24 cellular contexts compared by ENCODE assay signal in genomic region chr12:104306943-104307654, GRCh38. TPM values are rescaled to one million over a fixed set of nuclear protein-coding genes. Genes with fewer than 3 reads are reported as not detected.
DNase-seq lines count a peak whose midpoint lies in the region; ATAC-seq and TF ChIP-seq lines count a peak whose summit lies in the region.
"Had no signal": no experiment of that assay in that cellular context is flagged by ENCODE, and none has a peak within 500 bp of the region (broad histone marks: within the 10 kb centered on the region; RNA-seq: fewer than 3 reads in every experiment).

No MANE protein-coding gene starts in this region.

- no peaks in the 10 kb centered on the region for H3K27me3 Mint-ChIP-seq in Caco-2 (ENCODE audit: insufficient read depth, unreplicated experiment)
- no peaks in the 10 kb centered on the region for H3K27me3 Mint-ChIP-seq in osteocyte (ENCODE audit: unreplicated experiment)
- H3K27me3 Mint-ChIP-seq in glutamatergic neuron (ENCODE audit: unreplicated experiment), result no peaks in the 10 kb centered on the region
- H3K27me3 Mint-ChIP-seq: activated B cell treated with CpG ODN at 0.5 μM for 24 hours; activated CD4-positive, alpha-beta memory T cell treated with anti-CD3 and anti-CD28 coated beads, Interleukin-2, amount 10 ng/mL, durations not matched to agents 7 days and 5 days; activated naive CD8-positive, alpha-beta T cell treated with anti-CD3 and anti-CD28 coated beads, Interleukin-2, amount 10 ng/mL, durations not matched to agents 7 days and 5 days; CD4-positive, CD25-positive, alpha-beta regulatory T cell; stimulated activated naive CD8-positive, alpha-beta T cell treated with anti-CD3 and anti-CD28 coated beads, Interleukin-15, amount 100 ng/mL, for 72 hours had no signal

- TF ChIP-seq CTCF in Caco-2 (IDR thresholded peaks at IDR 0.05; ENCODE audit: insufficient read depth in 1 of 2, low read depth in 1 of 2, low read length in 1 of 2, severe bottlenecking in 1 of 2, unreplicated experiment in 1 of 2) (no peak), esophagus muscularis mucosa (IDR thresholded peaks at IDR 0.05) (no peak), osteocyte (IDR thresholded peaks at IDR 0.05) (no peak), glutamatergic neuron (IDR thresholded peaks at IDR 0.05; ENCODE audit: partially characterized antibody, unreplicated experiment) (no peak)

- peaks cover 68% of the 10 kb centered on the region for H3K36me3 Mint-ChIP-seq in Caco-2 (ENCODE audit: insufficient read depth, unreplicated experiment)
- peaks cover 19% of the 10 kb centered on the region for H3K36me3 Mint-ChIP-seq in osteocyte (ENCODE audit: unreplicated experiment)
- no peaks in the 10 kb centered on the region for H3K36me3 Mint-ChIP-seq in glutamatergic neuron (ENCODE audit: unreplicated experiment)
- H3K36me3 Mint-ChIP-seq: natural killer cell had no signal

- 57% methylated on average over 6 of the region's 6 CpGs for WGBS in esophagus muscularis mucosa

- H3K4me3 Mint-ChIP-seq in Caco-2 (ENCODE audit: unreplicated experiment) (no peak overlapping the region), osteocyte (ENCODE audit: unreplicated experiment) (no peak overlapping the region), glutamatergic neuron (ENCODE audit: unreplicated experiment) (no peak overlapping the region)
- H3K4me3 Mint-ChIP-seq: activated B cell treated with CpG ODN at 0.5 μM for 24 hours; activated CD4-positive, alpha-beta memory T cell treated with anti-CD3 and anti-CD28 coated beads, Interleukin-2, amount 10 ng/mL, durations not matched to agents 7 days and 5 days; activated naive CD8-positive, alpha-beta T cell treated with anti-CD3 and anti-CD28 coated beads, Interleukin-2, amount 10 ng/mL, durations not matched to agents 7 days and 5 days; natural killer cell; stimulated activated naive CD8-positive, alpha-beta T cell treated with anti-CD3 and anti-CD28 coated beads, Interleukin-15, amount 100 ng/mL, for 72 hours had no signal

- no peak for TF ChIP-seq POLR2A in esophagus muscularis mucosa (IDR thresholded peaks at IDR 0.05; ENCODE audit: low read depth)

- H3K27me3 ChIP-seq in Caco-2 (replicated peaks; ENCODE audit: control insufficient read depth, insufficient read depth, low read length), result no peaks in the 10 kb centered on the region
- no peaks in the 10 kb centered on the region for H3K27me3 ChIP-seq in esophagus muscularis mucosa
- H3K27me3 ChIP-seq: tibial nerve had no signal

- ATAC-seq in GM19351 (IDR thresholded peaks at IDR 0.05; ENCODE audit: unreplicated experiment), result no peak
- ATAC-seq: natural killer cell; stimulated activated naive CD8-positive, alpha-beta T cell treated with anti-CD3 and anti-CD28 coated beads, Interleukin-15, amount 100 ng/mL, for 72 hours had no signal

- peaks cover 20% of the 10 kb centered on the region for H3K4me1 ChIP-seq in Caco-2
- peaks cover 49 to 75% (median 66%) of the 10 kb centered on the region in 4 donors for H3K4me1 ChIP-seq in esophagus muscularis mucosa

- no TSS peak for BruUV-seq in Caco-2 (replicated peaks; lab: Mats Ljungman, UMichigan)

- peak overlapping the region; percentile 30 to 87 (median 40) for H3K27ac ChIP-seq in esophagus muscularis mucosa (replicated peaks in 1 of 4)
- H3K27ac ChIP-seq: tibial nerve had no signal

- H3K9me3 Mint-ChIP-seq in Caco-2 (ENCODE audit: unreplicated experiment), result no peaks in the 10 kb centered on the region
- H3K9me3 Mint-ChIP-seq in osteocyte (ENCODE audit: unreplicated experiment), result no peaks in the 10 kb centered on the region
- H3K9me3 Mint-ChIP-seq in glutamatergic neuron (ENCODE audit: unreplicated experiment), result no peaks in the 10 kb centered on the region
- H3K9me3 Mint-ChIP-seq: activated B cell treated with CpG ODN at 0.5 μM for 24 hours; activated CD4-positive, alpha-beta memory T cell treated with anti-CD3 and anti-CD28 coated beads, Interleukin-2, amount 10 ng/mL, durations not matched to agents 7 days and 5 days; activated naive CD8-positive, alpha-beta T cell treated with anti-CD3 and anti-CD28 coated beads, Interleukin-2, amount 10 ng/mL, durations not matched to agents 7 days and 5 days; natural killer cell; stimulated activated naive CD8-positive, alpha-beta T cell treated with anti-CD3 and anti-CD28 coated beads, Interleukin-15, amount 100 ng/mL, for 72 hours had no signal

- peaks cover 23% of the 10 kb centered on the region for H3K4me1 Mint-ChIP-seq in Caco-2 (ENCODE audit: low read depth, unreplicated experiment)
- peaks cover 46% of the 10 kb centered on the region for H3K4me1 Mint-ChIP-seq in osteocyte (ENCODE audit: unreplicated experiment)
- peaks cover 8% of the 10 kb centered on the region for H3K4me1 Mint-ChIP-seq in glutamatergic neuron (ENCODE audit: low read depth, unreplicated experiment)

- no peak for DNase-seq in Caco-2
- DNase-seq in NCI-H82 (lab: John Stamatoyannopoulos, UW), result peak; percentile 82
- DNase-seq in esophagus muscularis mucosa (ENCODE audit: extremely low spot score), result no peak
- DNase-seq in osteocyte (ENCODE audit: extremely low spot score, unreplicated experiment), result no peak
- DNase-seq in NCI-H1436 (lab: John Stamatoyannopoulos, UW), result no peak
- no peak for DNase-seq in glutamatergic neuron
- DNase-seq in NCI-H146 (lab: John Stamatoyannopoulos, UW), result no peak
- DNase-seq: activated B cell treated with CpG ODN at 0.5 μM for 24 hours; activated CD4-positive, alpha-beta memory T cell treated with anti-CD3 and anti-CD28 coated beads, Interleukin-2, amount 10 ng/mL, durations not matched to agents 7 days and 5 days; activated effector memory CD4-positive, alpha-beta T cell treated with anti-CD3 and anti-CD28 coated beads, Interleukin-2, amount 50 U/mL, for 16 hours; activated naive CD8-positive, alpha-beta T cell treated with anti-CD3 and anti-CD28 coated beads, Interleukin-2, amount 10 ng/mL, durations not matched to agents 7 days and 5 days; CD4-positive, CD25-positive, alpha-beta regulatory T cell; cerebellar nuclear complex; effector memory CD4-positive, alpha-beta T cell; erythroblast; foreskin melanocyte; hypothalamus; natural killer cell; NCI-H1930; posterior cingulate gyrus; stimulated activated naive CD8-positive, alpha-beta T cell treated with anti-CD3 and anti-CD28 coated beads, Interleukin-15, amount 100 ng/mL, for 72 hours; T-helper 9 cell had no signal

- CTCF ChIA-PET in Caco-2 (lab: Charles Lee), result no interaction called here

- intact Hi-C loops in Caco-2 (cut with micrococcal nuclease; ENCODE audit: unreplicated experiment) (no loop called here), esophagus muscularis mucosa (cut with DNase I) (no loop called here)

- H3K36me3 ChIP-seq in Caco-2 (ENCODE audit: control insufficient read depth, insufficient read depth, low read length) (0 out of 2 replicates have a peak, but pooled peaks cover under 1% of the 10 kb centered on the region), esophagus muscularis mucosa (peaks cover 12 to 57% (median 20%) of the 10 kb centered on the region in 4 donors)

- POLR2A ChIA-PET in Caco-2 (lab: Charles Lee), result no interaction called here

- TF ChIP-seq EP300 in esophagus muscularis mucosa (IDR thresholded peaks at IDR 0.05), result no peak

- H3K9me3 ChIP-seq in Caco-2 (no peaks in the 10 kb centered on the region), esophagus muscularis mucosa (no peaks in the 10 kb centered on the region)
- H3K9me3 ChIP-seq: tibial nerve had no signal

- peak overlapping the region; percentile 52 for H3K27ac Mint-ChIP-seq in Caco-2 (ENCODE audit: unreplicated experiment)
- H3K27ac Mint-ChIP-seq in osteocyte (ENCODE audit: unreplicated experiment), result peak overlapping the region; percentile 11
- no peak overlapping the region for H3K27ac Mint-ChIP-seq in glutamatergic neuron (ENCODE audit: unreplicated experiment)
- H3K27ac Mint-ChIP-seq: activated B cell treated with CpG ODN at 0.5 μM for 24 hours; activated CD4-positive, alpha-beta memory T cell treated with anti-CD3 and anti-CD28 coated beads, Interleukin-2, amount 10 ng/mL, durations not matched to agents 7 days and 5 days; activated naive CD8-positive, alpha-beta T cell treated with anti-CD3 and anti-CD28 coated beads, Interleukin-2, amount 10 ng/mL, durations not matched to agents 7 days and 5 days; stimulated activated naive CD8-positive, alpha-beta T cell treated with anti-CD3 and anti-CD28 coated beads, Interleukin-15, amount 100 ng/mL, for 72 hours had no signal

- H3K4me3 ChIP-seq in Caco-2 (ENCODE audit: low read depth, low read length) (no peak overlapping the region), esophagus muscularis mucosa (peak overlapping the region in 1 of 4 donors; percentile 2)
- H3K4me3 ChIP-seq: tibial nerve had no signal

RNA-seq across cellular contexts. Expression of gene EID3, which starts 3.6 kb away (rescaled TPM):
- total RNA-seq in Caco-2 (2022) (2.0 and 3.2 TPM in 2 replicates), esophagus muscularis mucosa (10 to 100 TPM in 3 of 4 donors, 1 to 10 TPM in 1; 7.6 to 19.5 (median 12.1) TPM), osteocyte (2.8 and 3.7 TPM in 2 replicates), glutamatergic neuron (ENCODE audit: unreplicated experiment) (3.7 TPM)
